ENCODE assay signal across 9 cellular contexts in genomic region chr17:55717898-55718735, GRCh38. TPM values are rescaled to one million over a fixed set of nuclear protein-coding genes. Genes with fewer than 3 reads are reported as not detected.
DNase-seq lines count a peak whose midpoint lies in the region; ATAC-seq, FAIRE-seq and TF ChIP-seq lines count a peak whose summit lies in the region.
"Had no signal": no experiment of that assay in that cellular context is flagged by ENCODE, and none has a peak within 500 bp of the region (broad histone marks: within the 10 kb centered on the region; RNA-seq: fewer than 3 reads in every experiment).

No MANE protein-coding gene starts in this region.

- WGBS in A549 (ENCODE audit: missing lambda C conversion rate) = 44% methylated on average over 11 of the region's 11 CpGs
- WGBS in spleen, 5 donors = 53 to 58% (median 55%) methylated on average over 11 of the region's 11 CpGs

- no peak for TF ChIP-seq EP300 in A549 (IDR thresholded peaks at IDR 0.05)

- TF ChIP-seq CTCF in A549 (IDR thresholded peaks at IDR 0.05) (peak; percentile 91), astrocyte of the spinal cord (IDR thresholded peaks at IDR 0.05; ENCODE audit: low read depth, low read length) (peak; percentile 75), spleen (IDR thresholded peaks at IDR 0.05 in 8 of 11, conservative IDR thresholded peaks at IDR 0.05 in 3 of 11) (peak; percentile 36 to 82 (median 69))

- H3K9me3 ChIP-seq in A549 (no peaks in the 10 kb centered on the region), spleen (no peaks in the 10 kb centered on the region)

- no peaks in the 10 kb centered on the region for H3K36me3 ChIP-seq in spleen

- H3K4me3 ChIP-seq in A549 (no peak overlapping the region), astrocyte of the spinal cord (ENCODE audit: low read depth, low read length) (no peak overlapping the region), spleen (no peak overlapping the region)
- H3K4me3 ChIP-seq: skin epidermis had no signal

- TF ChIP-seq POLR2A in A549 (IDR thresholded peaks at IDR 0.05; ENCODE audit: low read length) (no peak), spleen (IDR thresholded peaks at IDR 0.05) (no peak)

- intact Hi-C loops in spleen (cut with DNase I; ENCODE audit: low total_unique reads) = loop anchor here (5.0 kb wide), 1 partner anchor 191 kb away; no protein-coding TSS in a partner anchor

- peak; percentile 71 to 84 for TF ChIP-seq RAD21 in A549 (conservative IDR thresholded peaks at IDR 0.05 in 1 of 2, IDR thresholded peaks at IDR 0.05 in 1 of 2)

- in situ Hi-C loops in astrocyte of the spinal cord (cut with HindIII; ENCODE audit: low sequenced_read_pairs) = no loop called here

- FAIRE-seq in A549 (lab: Jason Lieb, UNC) = peak; percentile 28

- peaks cover 0 to 19% (median 0%) of the 10 kb centered on the region in 7 donors for H3K27me3 ChIP-seq in spleen (replicated peaks in 1 of 7)

- POLR2A ChIA-PET in A549 (lab: Yijun Ruan, JAX) = no interaction called here

- peaks cover 7% of the 10 kb centered on the region; the same call in 2 of the 3 replicates for H3K4me1 ChIP-seq in A549
- peaks cover 0 to 6% (median 0%) of the 10 kb centered on the region in 6 donors for H3K4me1 ChIP-seq in spleen

- no peak overlapping the region for H3K4me2 ChIP-seq in A549

- peak; percentile 39 to 78 for DNase-seq in A549 (ENCODE audit: low read depth in 1 of 2, low spot score in 1 of 2)
- DNase-seq in NCI-H1092 treated with DMSO at 0.1 percent for 48 hours (lab: John Stamatoyannopoulos, UW) = peak; percentile 76
- peak; percentile 47 for DNase-seq in T1000 (lab: John Stamatoyannopoulos, UW)
- DNase-seq in astrocyte of the spinal cord (ENCODE audit: low read depth, low spot score) = peak; percentile 79
- peak; percentile 33 for DNase-seq in iPS-NIHi11 (ENCODE audit: low spot score)
- DNase-seq in spleen = peak; percentile 85

- ATAC-seq in A549 = peak; percentile 72 to 88
- peak; percentile 72 for ATAC-seq in GM18511 (IDR thresholded peaks at IDR 0.05; ENCODE audit: unreplicated experiment)
- ATAC-seq in HG02623 (IDR thresholded peaks at IDR 0.05; ENCODE audit: unreplicated experiment) = no peak

- H3K27ac ChIP-seq in A549 (no peak overlapping the region), spleen (no peak overlapping the region)
- H3K27ac ChIP-seq: skin epidermis had no signal

- CTCF ChIA-PET in A549 (lab: Yijun Ruan, JAX) = interaction anchor here (0.7 to 20.4 kb wide), 42 partner anchors 10 to 602 kb away, joined by 3 to 359 read pairs (median 4); partner anchors contain the start of gene PCTP

TF ChIP-seq in A549, 52 proteins besides CTCF, POLR2A, EP300 and RAD21:
- no peak for TF ChIP-seq POLR2AphosphoS2 (conservative IDR thresholded peaks at IDR 0.05; ENCODE audit: low read length)
- TF ChIP-seq SMC3 (IDR thresholded peaks at IDR 0.05) = peak; percentile 96

RNA-seq across cellular contexts. Expression of gene TMEM100, which starts 4.5 kb away (rescaled TPM):
- polyA plus RNA-seq in A549 (2011; rRNA removed) (0.07 TPM in 1 of 2 replicates, not detected in the other), A549 (2017; fragmentation: RNase III; extraction: RNeasy Plus Mini Kit Qiagen cat#74134 plus additional on column Dnase treatment) (not detected in 3 replicates), spleen (1 to 10 TPM; 2.3 to 3.2 (median 2.5) TPM)
- not detected in 2 replicates for polyA plus RNA-seq in A549 (2012; cell fraction: cytosol; rRNA removed)
- not detected in 2 replicates for polyA plus RNA-seq in A549 (2012; cell fraction: nucleus; rRNA removed)
- not detected in 2 replicates for polyA minus RNA-seq in A549 (2011; rRNA and poly(A)+ RNA removed)
- 10 to 100 TPM in 1 of 7 donors, 1 to 10 TPM in 6; 1.3 to 19.8 (median 4.3) TPM for total RNA-seq in spleen

RNA-seq across cellular contexts. Expression of gene PCTP, which starts 32.7 kb away (rescaled TPM):
- polyA plus RNA-seq in A549 (2011; rRNA removed) (28.0 and 31.5 TPM in 2 replicates), A549 (2017; fragmentation: RNase III; extraction: RNeasy Plus Mini Kit Qiagen cat#74134 plus additional on column Dnase treatment) (16.6 to 17.5 TPM (median 17.1 TPM) in 3 replicates), spleen (10 to 100 TPM in 2 of 3 donors, 1 to 10 TPM in 1; 9.3 to 19.2 (median 13.2) TPM)
- 18.1 and 18.3 TPM in 2 replicates for polyA plus RNA-seq in A549 (2012; cell fraction: cytosol; rRNA removed)
- 6.1 and 11.4 TPM in 2 replicates for polyA plus RNA-seq in A549 (2012; cell fraction: nucleus; rRNA removed)
- 15.6 and 20.7 TPM in 2 replicates for polyA minus RNA-seq in A549 (2011; rRNA and poly(A)+ RNA removed)
- 10 to 100 TPM; 11.5 to 23.5 (median 19.2) TPM for total RNA-seq in spleen

Comparison
In these comparisons a context has a peak if more than half of its experiments do, and no peak if none do; other contexts are left out.
1. DNase-seq: peak in every context shown above with its lines; median percentile 85 in spleen; 79 in astrocyte of the spinal cord; 76 in NCI-H1092 treated with DMSO at 0.1 percent for 48 hours; 58 in A549; 47 in T1000; 33 in iPS-NIHi11.